In genomic region chr6:47165918-47166317, GRCh38 we compare ENCODE assay signal across 1 cellular context.
TF ChIP-seq lines count a peak whose summit lies in the region.

No MANE protein-coding gene starts in this region.

TF ChIP-seq in IMR-90, 13 proteins besides CTCF, POLR2A, EP300 and RAD21 (continued from another document):
- no peak for TF ChIP-seq ELK1 (IDR thresholded peaks at IDR 0.05; ENCODE audit: borderline replicate concordance, low read depth, low read length)
- TF ChIP-seq RFX5 (IDR thresholded peaks at IDR 0.05; ENCODE audit: low read depth, low read length): no peak
- TF ChIP-seq NFE2L2 (IDR thresholded peaks at IDR 0.05; ENCODE audit: low read depth, low read length): no peak
- no peak for TF ChIP-seq MAFK (IDR thresholded peaks at IDR 0.05; ENCODE audit: low read depth, low read length)
- no peak for TF ChIP-seq BHLHE40 (IDR thresholded peaks at IDR 0.05; ENCODE audit: low read depth, low read length)
- TF ChIP-seq CHD1 (IDR thresholded peaks at IDR 0.05; ENCODE audit: low read depth, low read length): no peak
TF ChIP-seq in IMR-90: peak in this region for 0.
